20 cellular contexts compared by ENCODE assay signal in genomic region chr7:84970683-84971082, GRCh38.
"Had no signal": no experiment of that assay in that cellular context is flagged by ENCODE, and none has a peak within 500 bp of the region (broad histone marks: within the 10 kb centered on the region; RNA-seq: fewer than 3 reads in every experiment).

No MANE protein-coding gene starts in this region.

- ATAC-seq: natural killer cell; stimulated activated naive CD8-positive, alpha-beta T cell treated with anti-CD3 and anti-CD28 coated beads, Interleukin-15, amount 100 ng/mL, for 72 hours had no signal

- H3K4me1 ChIP-seq: thyroid gland, vagina had no signal

- H3K4me3 ChIP-seq: coronary artery, lung, pancreas, right lobe of liver, smooth muscle cell, thyroid gland, vagina had no signal

- H3K27ac Mint-ChIP-seq: memory B cell; natural killer cell; stimulated activated naive CD8-positive, alpha-beta T cell treated with anti-CD3 and anti-CD28 coated beads, Interleukin-15, amount 100 ng/mL, for 72 hours had no signal

- H3K36me3 Mint-ChIP-seq: memory B cell, natural killer cell had no signal

- H3K9me3 Mint-ChIP-seq: stimulated activated naive CD8-positive, alpha-beta T cell treated with anti-CD3 and anti-CD28 coated beads, Interleukin-15, amount 100 ng/mL, for 72 hours had no signal

- H3K27me3 ChIP-seq: pancreas, right lobe of liver, thyroid gland, vagina had no signal

- H3K27ac ChIP-seq: coronary artery, pancreas, thyroid gland, vagina had no signal

- H3K27me3 Mint-ChIP-seq: memory B cell; stimulated activated naive CD8-positive, alpha-beta T cell treated with anti-CD3 and anti-CD28 coated beads, Interleukin-15, amount 100 ng/mL, for 72 hours had no signal

- H3K4me3 Mint-ChIP-seq: memory B cell; natural killer cell; stimulated activated naive CD8-positive, alpha-beta T cell treated with anti-CD3 and anti-CD28 coated beads, Interleukin-15, amount 100 ng/mL, for 72 hours had no signal

- H3K9me3 ChIP-seq: pancreas, right lobe of liver, thyroid gland, vagina had no signal

- H3K36me3 ChIP-seq: pancreas, right lobe of liver, thyroid gland, vagina had no signal

- H3K4me2 ChIP-seq: smooth muscle cell had no signal

- H3K4me1 Mint-ChIP-seq: memory B cell; natural killer cell; stimulated activated naive CD8-positive, alpha-beta T cell treated with anti-CD3 and anti-CD28 coated beads, Interleukin-15, amount 100 ng/mL, for 72 hours had no signal

- DNase-seq: dermis blood vessel endothelial cell; effector memory CD4-positive, alpha-beta T cell; foreskin melanocyte; natural killer cell; occipital lobe; pancreas; right lobe of liver; stimulated activated CD4-positive, alpha-beta T cell treated with anti-CD3 and anti-CD28 coated beads, Interleukin-12 subunit alpha, Interleukin-12 subunit beta, amount 100 ng/mL, for 4 hours; stimulated activated CD4-positive, alpha-beta T cell treated with anti-CD3 and anti-CD28 coated beads, Interleukin-1b, Interleukin-23, amount 100 ng/mL, for 48 hours; stimulated activated CD4-positive, alpha-beta T cell treated with anti-CD3 and anti-CD28 coated beads, Interleukin-4, amount 100 ng/mL, for 1 hour; stimulated activated CD8-positive, alpha-beta memory T cell treated with anti-CD3 and anti-CD28 coated beads, Interleukin-4, amount 100 ng/mL, for 48 hours; stimulated activated naive CD4-positive, alpha-beta T cell; stimulated activated naive CD8-positive, alpha-beta T cell treated with anti-CD3 and anti-CD28 coated beads, Interleukin-15, amount 100 ng/mL, for 72 hours; thyroid gland; trophoblast cell had no signal
